14 cellular contexts compared by ENCODE assay signal in the genomic region with DNA sequence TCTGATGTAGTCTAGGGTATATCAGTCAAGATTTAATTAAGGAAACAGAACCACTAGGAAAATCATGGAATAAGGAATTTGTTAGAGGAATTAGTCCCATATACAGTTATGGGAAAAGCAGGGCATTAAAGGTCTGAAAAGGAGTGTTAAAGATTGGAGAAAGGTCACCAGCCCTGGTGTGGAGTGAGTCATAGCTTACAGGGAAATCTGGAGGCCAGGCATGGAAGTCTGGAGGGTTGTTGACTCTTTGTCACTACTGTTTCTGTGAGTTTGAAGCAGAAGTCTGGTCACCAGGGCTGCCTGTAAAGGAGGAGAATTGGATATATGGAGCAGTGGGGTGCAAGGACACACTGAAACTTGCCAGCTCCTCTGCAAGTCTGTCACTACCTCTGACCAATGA. TPM values are rescaled to one million over a fixed set of nuclear protein-coding genes. Genes with fewer than 3 reads are reported as not detected.
DNase-seq lines count a peak whose midpoint lies in the region; ATAC-seq, FAIRE-seq and TF ChIP-seq lines count a peak whose summit lies in the region.
"Had no signal": no experiment of that assay in that cellular context is flagged by ENCODE, and none has a peak within 500 bp of the region (broad histone marks: within the 10 kb centered on the region; RNA-seq: fewer than 3 reads in every experiment).

No MANE protein-coding gene starts in this region.

- H3K9me3 Mint-ChIP-seq in activated T-helper 17 cell treated with anti-CD3 and anti-CD28 coated beads, Interleukin-2, amount 50 U/mL, for 72 hours, result peaks cover 3% of the 10 kb centered on the region

- ATAC-seq in heart left ventricle, result peak in 3 of 4 donors; percentile 37 to 83 (median 81)
- ATAC-seq in Right ventricle myocardium inferior, result no peak
- peak; percentile 50 for ATAC-seq in activated T-helper 17 cell treated with anti-CD3 and anti-CD28 coated beads, Interleukin-2, amount 50 U/mL, for 72 hours (replicated peaks)
- ATAC-seq: GM12878 had no signal

- intact Hi-C loops in heart left ventricle (cut with DNase I) (no loop called here), Right ventricle myocardium inferior (cut with DNase I) (no loop called here)

- H3K4me1 ChIP-seq in heart left ventricle, result peaks cover 0 to 18% (median 10%) of the 10 kb centered on the region in 12 donors

- H3K27ac ChIP-seq in heart left ventricle, result no peak overlapping the region

- TF ChIP-seq CTCF in heart left ventricle (IDR thresholded peaks at IDR 0.05), result no peak

- H3K27me3 ChIP-seq in heart left ventricle, result no peaks in the 10 kb centered on the region

- TF ChIP-seq POLR2A in heart left ventricle (IDR thresholded peaks at IDR 0.05), result no peak

- H3K36me3 Mint-ChIP-seq in activated T-helper 17 cell treated with anti-CD3 and anti-CD28 coated beads, Interleukin-2, amount 50 U/mL, for 72 hours (ENCODE audit: low read depth), result peaks cover 93% of the 10 kb centered on the region

- FAIRE-seq in islet of Langerhans (lab: Jason Lieb, UNC), result peak; percentile 71
- FAIRE-seq: GM12878 had no signal

- peak overlapping the region; percentile 60 for H3K27ac Mint-ChIP-seq in activated T-helper 17 cell treated with anti-CD3 and anti-CD28 coated beads, Interleukin-2, amount 50 U/mL, for 72 hours
- H3K27ac Mint-ChIP-seq: memory B cell had no signal

- DNase-seq in heart left ventricle, result no peak
- no peak for DNase-seq in Right ventricle myocardium inferior (ENCODE audit: missing footprints)
- peak; percentile 36 for DNase-seq in stromal cell of bone marrow (ENCODE audit: low read depth)
- DNase-seq in mucosa of gallbladder (ENCODE audit: low spot score), result no peak
- DNase-seq in SHP77 treated with DMSO at 0.1 percent for 48 hours (lab: John Stamatoyannopoulos, UW), result no peak
- no peak for DNase-seq in SKM-1 (lab: John Stamatoyannopoulos, UW; ENCODE audit: unreplicated experiment)
- DNase-seq: activated CD4-positive, alpha-beta T cell treated with anti-CD3 and anti-CD28 coated beads for 1 hour; amygdala; NCI-H2171; stimulated activated naive CD4-positive, alpha-beta T cell had no signal

- H3K9me3 ChIP-seq in heart left ventricle, result no peaks in the 10 kb centered on the region

- H3K36me3 ChIP-seq in heart left ventricle, result peaks cover 0 to 75% (median 64%) of the 10 kb centered on the region in 9 donors

- H3K4me3 Mint-ChIP-seq in activated T-helper 17 cell treated with anti-CD3 and anti-CD28 coated beads, Interleukin-2, amount 50 U/mL, for 72 hours, result no peak overlapping the region

- H3K4me1 Mint-ChIP-seq in activated T-helper 17 cell treated with anti-CD3 and anti-CD28 coated beads, Interleukin-2, amount 50 U/mL, for 72 hours, result peaks cover 36% of the 10 kb centered on the region

- H3K27me3 Mint-ChIP-seq in activated T-helper 17 cell treated with anti-CD3 and anti-CD28 coated beads, Interleukin-2, amount 50 U/mL, for 72 hours, result no peaks in the 10 kb centered on the region
- H3K27me3 Mint-ChIP-seq: memory B cell had no signal

- H3K4me3 ChIP-seq in heart left ventricle, result no peak overlapping the region
- H3K4me3 ChIP-seq: GM12878 had no signal

RNA-seq across cellular contexts. Expression of a gene that starts 28.6 kb away (rescaled TPM):
- total RNA-seq in heart left ventricle (10 to 100 TPM; 17.3 to 24.8 (median 18.8) TPM), Right ventricle myocardium inferior (18.6 TPM), mucosa of gallbladder (18.8 TPM)
- polyA plus RNA-seq in heart left ventricle, result 10 to 100 TPM in 1 of 2 donors, 1 to 10 TPM in 1; 5.8 to 15.6 TPM
- 10 to 100 TPM; 25.8 to 26.0 TPM for total RNA-seq in activated T-helper 17 cell treated with anti-CD3 and anti-CD28 coated beads, Interleukin-2, amount 50 U/mL, for 72 hours
